8 cellular contexts compared by ENCODE assay signal in the genomic region with DNA sequence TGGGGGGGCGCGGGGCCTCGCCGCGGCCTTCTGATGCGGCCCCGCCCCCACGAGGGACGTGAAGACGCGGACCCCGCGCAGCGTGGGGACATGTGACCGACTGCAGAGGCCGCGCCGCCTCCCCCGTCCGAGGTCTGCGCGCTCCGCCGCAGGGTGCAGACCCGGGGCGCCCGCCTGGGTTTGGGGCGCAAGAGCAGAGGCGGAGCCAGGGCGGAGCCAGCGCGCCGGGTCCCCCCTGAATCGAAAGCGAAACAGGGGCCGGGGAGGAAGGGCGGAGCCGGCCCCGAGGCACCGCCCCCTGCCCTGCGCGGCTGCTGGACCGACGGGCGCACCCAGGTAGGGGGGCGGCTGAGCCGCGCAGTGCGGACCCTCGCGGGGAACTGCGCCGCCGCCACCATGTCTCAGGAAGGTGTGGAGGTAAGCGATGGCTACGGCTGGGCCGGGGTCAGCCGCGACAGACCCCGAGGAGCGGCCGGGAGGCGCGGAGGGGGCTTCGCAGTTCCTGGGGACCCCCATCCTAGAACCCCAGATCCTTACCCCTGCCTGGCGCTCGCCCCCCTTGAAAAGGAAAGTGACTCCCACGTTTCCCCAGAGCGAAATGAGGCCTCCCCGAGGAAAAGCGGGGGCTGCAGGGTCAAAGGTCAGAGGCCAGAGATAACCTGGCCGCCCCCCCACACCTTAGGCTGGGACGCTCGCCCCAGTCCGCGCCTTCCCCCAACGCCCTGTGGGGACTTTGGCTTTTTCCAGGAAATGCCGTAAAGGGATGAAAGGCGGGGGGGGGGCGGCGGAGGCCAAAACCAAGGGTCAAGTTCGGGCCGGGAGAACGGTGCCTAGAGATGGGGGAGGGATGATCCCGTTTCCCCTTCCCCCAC. TPM values are rescaled to one million over a fixed set of nuclear protein-coding genes. Genes with fewer than 3 reads are reported as not detected.
DNase-seq lines count a peak whose midpoint lies in the region; ATAC-seq, FAIRE-seq and TF ChIP-seq lines count a peak whose summit lies in the region.

TSS of gene SHFL (plus strand) at position 286 of the 872 bp plus-strand sequence. CDS start at position 397, 111 bp downstream.

- peak within 1 kb of the TSS; percentile 83 for H3K4me3 Mint-ChIP-seq in activated naive CD8-positive, alpha-beta T cell treated with anti-CD3 and anti-CD28 coated beads for 36 hours

- H3K36me3 ChIP-seq in pancreas = no peaks in the 10 kb centered on the region
- no peaks in the 10 kb centered on the region for H3K36me3 ChIP-seq in thoracic aorta

- H3K4me1 Mint-ChIP-seq in activated naive CD8-positive, alpha-beta T cell treated with anti-CD3 and anti-CD28 coated beads for 36 hours = peaks cover 13% of the 10 kb centered on the region

- H3K4me3 ChIP-seq in pancreas (peak within 1 kb of the TSS; percentile 76 to 95 (median 86)), thoracic aorta (peak within 1 kb of the TSS; percentile 87)

- WGBS in pancreas, 2 donors = 1 to 2% methylated on average over 63 to 85 of the region's 85 CpGs

- no peaks in the 10 kb centered on the region for H3K9me3 Mint-ChIP-seq in activated naive CD8-positive, alpha-beta T cell treated with anti-CD3 and anti-CD28 coated beads for 36 hours

- peaks cover 20% of the 10 kb centered on the region for H3K36me3 Mint-ChIP-seq in activated naive CD8-positive, alpha-beta T cell treated with anti-CD3 and anti-CD28 coated beads for 36 hours

- no peaks in the 10 kb centered on the region for H3K27me3 Mint-ChIP-seq in activated naive CD8-positive, alpha-beta T cell treated with anti-CD3 and anti-CD28 coated beads for 36 hours

- intact Hi-C loops in Right ventricle myocardium inferior (cut with DNase I) (no loop called here), pancreas (cut with DNase I) (no loop called here)

- no peaks in the 10 kb centered on the region for H3K4me1 ChIP-seq in pancreas
- peaks cover 0 to 6% of the 10 kb centered on the region in 2 donors for H3K4me1 ChIP-seq in thoracic aorta (ENCODE audit: control insufficient read depth in 1 of 2, low read depth in 2 of 2)

- H3K27me3 ChIP-seq in pancreas = no peaks in the 10 kb centered on the region
- no peaks in the 10 kb centered on the region for H3K27me3 ChIP-seq in thoracic aorta (replicated peaks; ENCODE audit: insufficient read depth)

- H3K9me3 ChIP-seq in pancreas = no peaks in the 10 kb centered on the region
- no peaks in the 10 kb centered on the region for H3K9me3 ChIP-seq in thoracic aorta

- TF ChIP-seq CTCF in pancreas (IDR thresholded peaks at IDR 0.05) (no peak), thoracic aorta (IDR thresholded peaks at IDR 0.05) (no peak)

- H3K27ac Mint-ChIP-seq in activated naive CD8-positive, alpha-beta T cell treated with anti-CD3 and anti-CD28 coated beads for 36 hours = peak within 1 kb of the TSS; percentile 80

- DNase-seq in AG08396 (ENCODE audit: low spot score) = peak; percentile 93
- DNase-seq in activated naive CD8-positive, alpha-beta T cell treated with anti-CD3 and anti-CD28 coated beads for 36 hours = peak; percentile 89
- peak; percentile 90 for DNase-seq in Right ventricle myocardium inferior (ENCODE audit: missing footprints)
- peak; percentile 66 to 90 (median 78) for DNase-seq in pancreas
- DNase-seq in thoracic aorta (ENCODE audit: low spot score) = no peak

- no peak for FAIRE-seq in pancreas (lab: Jason Lieb, UNC)

- H3K27ac ChIP-seq in pancreas = peak within 1 kb of the TSS; percentile 42 to 71 (median 64)
- peak within 1 kb of the TSS; percentile 75 to 82 for H3K27ac ChIP-seq in thoracic aorta

- ATAC-seq in GM19035 (IDR thresholded peaks at IDR 0.05; ENCODE audit: unreplicated experiment) = peak; percentile 86
- peak; percentile 82 for ATAC-seq in HG03442 (IDR thresholded peaks at IDR 0.05; ENCODE audit: unreplicated experiment)
- ATAC-seq in SK-N-SH treated with all-trans-retinoic acid at 6 μM for 48 hours = peak; percentile 96
- ATAC-seq in Right ventricle myocardium inferior = peak; percentile 91
- peak; percentile 90 to 98 (median 96) for ATAC-seq in pancreas
- ATAC-seq in thoracic aorta (ENCODE audit: insufficient number of reproducible peaks, low FRiP score, low read depth) = peak; percentile 67

TF ChIP-seq in SK-N-SH treated with all-trans-retinoic acid at 6 μM for 48 hours, 23 proteins besides CTCF, POLR2A, EP300 and RAD21:
- TF ChIP-seq TOX (CRISPR knock-in tag; IDR thresholded peaks at IDR 0.05; ENCODE audit: borderline replicate concordance) (no peak), ZNF70 (CRISPR knock-in tag; IDR thresholded peaks at IDR 0.05) (no peak), CSDC2 (CRISPR knock-in tag; IDR thresholded peaks at IDR 0.05) (no peak)

RNA-seq across cellular contexts. Expression of gene SHFL, which starts in this region (rescaled TPM):
- 10 to 100 TPM; 46.8 to 47.0 TPM for total RNA-seq in activated naive CD8-positive, alpha-beta T cell treated with anti-CD3 and anti-CD28 coated beads for 36 hours
- total RNA-seq in Right ventricle myocardium inferior (9.7 TPM), pancreas (10 to 100 TPM in 5 of 6 donors, 1 to 10 TPM in 1; 7.9 to 19.9 (median 14.5) TPM), thoracic aorta (10 to 100 TPM; 42.5 to 56.5 TPM)
- polyA plus RNA-seq in pancreas = 10 to 100 TPM; 39.6 to 41.0 TPM
